In the genomic region with DNA sequence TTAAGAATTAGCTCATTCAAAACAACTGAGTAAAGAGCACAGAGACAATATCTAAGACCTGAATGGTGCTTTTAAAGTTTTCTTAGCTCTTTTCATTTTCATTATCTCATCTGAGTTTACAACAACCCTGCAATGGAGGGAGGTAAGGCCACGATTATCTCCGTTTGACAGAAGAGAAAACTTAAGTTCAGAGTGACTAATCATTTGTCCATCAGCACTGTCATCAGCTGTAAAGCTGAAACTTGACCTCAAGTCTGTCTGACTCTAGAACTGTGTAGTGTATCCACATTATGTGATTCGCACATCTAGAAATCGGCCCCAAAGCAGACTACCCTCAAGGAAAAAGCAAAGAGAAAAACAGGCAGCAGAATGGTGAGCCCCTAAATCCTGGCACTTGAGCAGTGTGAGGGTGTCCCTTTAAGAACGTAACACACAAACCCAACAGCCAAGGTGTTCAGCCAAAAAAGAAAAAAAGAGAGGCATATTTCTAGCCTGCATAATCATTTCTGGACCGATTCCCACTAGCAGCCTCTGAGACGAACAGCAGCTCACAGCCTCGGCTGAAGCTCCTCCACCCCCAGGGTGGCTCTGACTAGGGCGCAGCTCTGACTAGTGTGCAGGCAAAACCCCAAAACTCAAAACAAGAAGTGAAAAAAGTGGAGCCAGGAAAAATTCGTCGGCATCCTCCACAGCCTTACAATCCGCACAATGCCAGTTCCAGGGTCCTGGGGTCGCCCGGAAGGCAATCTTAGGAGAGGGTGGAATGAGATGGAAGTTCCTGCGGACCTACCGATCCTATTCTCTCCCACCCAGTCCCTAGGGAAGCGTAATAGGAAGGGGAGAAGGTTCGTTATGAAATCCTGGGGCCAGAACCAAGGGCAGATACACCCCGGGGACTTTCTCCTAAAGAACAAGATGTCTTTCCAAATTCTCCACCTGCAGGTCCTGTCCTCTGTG, we compare ENCODE assay signal across 8 cellular contexts. TPM values are rescaled to one million over a fixed set of nuclear protein-coding genes. Genes with fewer than 3 reads are reported as not detected.
DNase-seq lines count a peak whose midpoint lies in the region; ATAC-seq and TF ChIP-seq lines count a peak whose summit lies in the region.

No MANE protein-coding gene starts in this region.

- H3K4me1 Mint-ChIP-seq in mesothelial cell of epicardium = peaks cover 29% of the 10 kb centered on the region

- H3K27me3 Mint-ChIP-seq in mesothelial cell of epicardium (ENCODE audit: low read depth) = peaks cover 31% of the 10 kb centered on the region

- no peak for TF ChIP-seq CTCF in mesothelial cell of epicardium (IDR thresholded peaks at IDR 0.05; ENCODE audit: unreplicated experiment)
- TF ChIP-seq CTCF in thoracic aorta (IDR thresholded peaks at IDR 0.05) = no peak

- H3K9me3 ChIP-seq in endocrine pancreas (ENCODE audit: control insufficient read depth, low read length) (no peaks in the 10 kb centered on the region), thoracic aorta (no peaks in the 10 kb centered on the region)

- H3K9me3 Mint-ChIP-seq in mesothelial cell of epicardium = no peaks in the 10 kb centered on the region

- H3K36me3 Mint-ChIP-seq in mesothelial cell of epicardium = no peaks in the 10 kb centered on the region

- H3K4me3 Mint-ChIP-seq in mesothelial cell of epicardium = peak overlapping the region; percentile 75

- ATAC-seq in thoracic aorta (ENCODE audit: insufficient number of reproducible peaks, low FRiP score, low read depth) (no peak), HG02973 (IDR thresholded peaks at IDR 0.05; ENCODE audit: unreplicated experiment) (no peak), GM18511 (IDR thresholded peaks at IDR 0.05; ENCODE audit: unreplicated experiment) (no peak)

- H3K27ac Mint-ChIP-seq in mesothelial cell of epicardium = peak overlapping the region; percentile 79

- DNase-seq in NCI-H69 (lab: John Stamatoyannopoulos, UW) = peak; percentile 43
- no peak for DNase-seq in mesothelial cell of epicardium (ENCODE audit: low spot score in 2 of 2, unreplicated experiment in 2 of 2)
- no peak for DNase-seq in thoracic aorta (ENCODE audit: low spot score)
- no peak for DNase-seq in NCI-H524 (lab: John Stamatoyannopoulos, UW)
- DNase-seq in NCI-H82 treated with DMSO at 0.1 percent for 48 hours (lab: John Stamatoyannopoulos, UW; ENCODE audit: unreplicated experiment) = no peak

- H3K27ac ChIP-seq in thoracic aorta = no peak overlapping the region

- peak overlapping the region; percentile 68 for H3K4me3 ChIP-seq in endocrine pancreas (ENCODE audit: control insufficient read depth, insufficient read depth, low read length)
- peak overlapping the region; percentile 78 for H3K4me3 ChIP-seq in thoracic aorta

- H3K9ac ChIP-seq in endocrine pancreas (ENCODE audit: control insufficient read depth, insufficient read depth, low read length) = no peak overlapping the region

- H3K4me1 ChIP-seq in endocrine pancreas (ENCODE audit: control insufficient read depth, insufficient read depth, low read length) (no peaks in the 10 kb centered on the region), thoracic aorta (ENCODE audit: control insufficient read depth in 1 of 2, low read depth in 2 of 2) (peaks cover 0 to 27% of the 10 kb centered on the region in 2 donors)

- H3K27me3 ChIP-seq in endocrine pancreas (ENCODE audit: control insufficient read depth, insufficient read depth, low read length) (no peaks in the 10 kb centered on the region), thoracic aorta (replicated peaks; ENCODE audit: insufficient read depth) (peaks cover 7% of the 10 kb centered on the region)

- H3K36me3 ChIP-seq in endocrine pancreas (ENCODE audit: control insufficient read depth, insufficient read depth, low read length) (no peaks in the 10 kb centered on the region), thoracic aorta (no peaks in the 10 kb centered on the region)

RNA-seq across cellular contexts. Expression of a gene that starts 1.5 kb away (rescaled TPM):
- total RNA-seq in mesothelial cell of epicardium (14.5 to 19.2 TPM (median 16.6 TPM) in 3 replicates), thoracic aorta (1 to 10 TPM; 3.1 to 4.4 TPM)
